In the genomic region with DNA sequence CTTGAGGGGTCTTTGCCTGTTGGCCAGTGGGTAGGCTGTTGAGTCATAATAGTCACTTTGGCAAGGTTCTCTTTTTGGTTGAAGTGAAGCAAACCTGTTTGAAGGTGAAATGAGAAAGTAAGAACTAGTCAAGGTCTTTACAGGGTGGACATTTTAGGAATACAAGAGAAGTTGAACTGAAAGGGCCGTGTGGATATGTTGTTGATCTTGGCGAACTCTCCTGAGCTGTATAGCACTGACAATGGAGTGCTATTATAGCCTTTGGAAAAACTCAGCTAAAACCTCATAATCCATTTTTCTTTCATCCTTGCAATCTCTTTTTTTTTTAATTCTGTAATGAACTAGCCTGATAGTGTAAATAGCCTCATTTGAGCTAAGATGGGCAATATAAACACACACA, we compare ENCODE assay signal across 16 cellular contexts.
DNase-seq lines count a peak whose midpoint lies in the region; ATAC-seq and TF ChIP-seq lines count a peak whose summit lies in the region.
"Had no signal": no experiment of that assay in that cellular context is flagged by ENCODE, and none has a peak within 500 bp of the region (broad histone marks: within the 10 kb centered on the region; RNA-seq: fewer than 3 reads in every experiment).

No MANE protein-coding gene starts in this region.

- H3K36me3 ChIP-seq in HUES48 (ENCODE audit: control insufficient read depth, insufficient read depth, low read length) (no peaks in the 10 kb centered on the region), adrenal gland (replicated peaks in 1 of 2) (no peaks in the 10 kb centered on the region), muscle layer of colon (ENCODE audit: insufficient read depth, low read length) (no peaks in the 10 kb centered on the region), sigmoid colon (no peaks in the 10 kb centered on the region)
- H3K36me3 ChIP-seq: BE2C had no signal

- H3K9me3 ChIP-seq in HUES48 (ENCODE audit: control insufficient read depth, insufficient read depth, low read length), result no peaks in the 10 kb centered on the region
- H3K9me3 ChIP-seq in adrenal gland (replicated peaks in 1 of 3), result no peaks in the 10 kb centered on the region
- H3K9me3 ChIP-seq in muscle layer of colon (ENCODE audit: low read length), result no peaks in the 10 kb centered on the region
- no peaks in the 10 kb centered on the region for H3K9me3 ChIP-seq in sigmoid colon
- H3K9me3 ChIP-seq: BE2C had no signal

- no peak overlapping the region for H3K4me3 ChIP-seq in HUES48 (ENCODE audit: low read depth, low read length)
- peak overlapping the region in 2 of 4 donors; percentile 2 to 22 for H3K4me3 ChIP-seq in adrenal gland
- no peak overlapping the region for H3K4me3 ChIP-seq in muscle layer of colon (ENCODE audit: low read depth in 1 of 2, low read length in 2 of 2)
- H3K4me3 ChIP-seq in sigmoid colon, result no peak overlapping the region

- peak overlapping the region; percentile 62 for H3K27ac ChIP-seq in HUES48 (ENCODE audit: low read depth, low read length)
- peak overlapping the region; percentile 44 to 87 (median 82) for H3K27ac ChIP-seq in adrenal gland
- peak overlapping the region; percentile 57 for H3K27ac ChIP-seq in muscle layer of colon (ENCODE audit: low read depth, low read length)
- peak overlapping the region in 3 of 4 donors; percentile 3 to 66 (median 8) for H3K27ac ChIP-seq in sigmoid colon
- H3K27ac ChIP-seq: C4-2B, HL-60 had no signal

- H3K9ac ChIP-seq in HUES48 (ENCODE audit: low read depth, low read length), result no peak overlapping the region
- H3K9ac ChIP-seq in muscle layer of colon (ENCODE audit: low read length), result no peak overlapping the region

- H3K27me3 ChIP-seq in HUES48 (ENCODE audit: control insufficient read depth, insufficient read depth, low read length) (no peaks in the 10 kb centered on the region), adrenal gland (no peaks in the 10 kb centered on the region), muscle layer of colon (ENCODE audit: control insufficient read depth in 1 of 2, insufficient read depth in 2 of 2, low read length in 2 of 2) (no peaks in the 10 kb centered on the region), sigmoid colon (no peaks in the 10 kb centered on the region)
- H3K27me3 ChIP-seq: BE2C had no signal

- DNase-seq in adrenal gland (no peak), sigmoid colon (no peak), left ventricle myocardium superior (no peak)
- no peak for DNase-seq in stimulated activated CD8-positive, alpha-beta memory T cell treated with anti-CD3 and anti-CD28 coated beads, Interleukin-4, amount 100 ng/mL, for 48 hours
- DNase-seq: BE2C; CD4-positive, alpha-beta memory T cell; DMS153; DMS79 treated with DMSO at 0.1 percent for 48 hours; EL had no signal

- intact Hi-C loops in adrenal gland (cut with DNase I) (loop anchor here in 1 of 2 donors (10.0 kb wide), 1 partner anchor 98 kb away; no protein-coding TSS in a partner anchor), sigmoid colon (cut with DNase I) (loop anchor here (10.0 kb wide), 1 partner anchor 282 kb away; no protein-coding TSS in a partner anchor), left ventricle myocardium superior (cut with micrococcal nuclease) (no loop called here)

- WGBS in adrenal gland, 4 donors, result 35 to 47% (median 40%) methylated on average over 2 of the region's 2 CpGs
- WGBS in sigmoid colon, 2 donors, result 56 to 79% methylated on average over 2 of the region's 2 CpGs

- peaks cover 74% of the 10 kb centered on the region for H3K4me1 ChIP-seq in HUES48 (ENCODE audit: control insufficient read depth, insufficient read depth, low read length)
- peaks cover 13 to 26% of the 10 kb centered on the region in 2 donors for H3K4me1 ChIP-seq in adrenal gland (replicated peaks in 1 of 2)
- H3K4me1 ChIP-seq in muscle layer of colon (ENCODE audit: insufficient read depth, low read length), result peaks cover 30% of the 10 kb centered on the region
- H3K4me1 ChIP-seq in sigmoid colon, result peaks cover 0 to 57% (median 28%) of the 10 kb centered on the region in 4 donors
- H3K4me1 ChIP-seq: BE2C had no signal

- TF ChIP-seq CTCF in adrenal gland (IDR thresholded peaks at IDR 0.05) (no peak), sigmoid colon (IDR thresholded peaks at IDR 0.05) (no peak)

- ATAC-seq in GM18867 (IDR thresholded peaks at IDR 0.05; ENCODE audit: unreplicated experiment), result no peak
- no peak for ATAC-seq in GM21526 (IDR thresholded peaks at IDR 0.05; ENCODE audit: low FRiP score, unreplicated experiment)
- ATAC-seq in left ventricle myocardium superior, result no peak
- ATAC-seq: HCT116 had no signal

- TF ChIP-seq POLR2A in adrenal gland (IDR thresholded peaks at IDR 0.05), result no peak
- TF ChIP-seq POLR2A in sigmoid colon (IDR thresholded peaks at IDR 0.05), result no peak

- TF ChIP-seq EP300 in sigmoid colon (IDR thresholded peaks at IDR 0.05), result no peak

Comparison
In these comparisons a context has a peak if more than half of its experiments do, and no peak if none do; other contexts are left out.
1. H3K27ac ChIP-seq: peak in every context shown above with its lines; median percentile 82 in adrenal gland; 62 in HUES48; 57 in muscle layer of colon; 8 in sigmoid colon.